In genomic region chr5:61631438-61631941, GRCh38 we compare ENCODE assay signal across 10 cellular contexts.
A peak's percentile ranks its signal among the peaks of the same experiment; 100 is the strongest.
DNase-seq lines count a peak whose midpoint lies in the region; ATAC-seq and TF ChIP-seq lines count a peak whose summit lies in the region.
"Had no signal": no experiment of that assay in that cellular context is flagged by ENCODE, and none has a peak within 500 bp of the region (broad histone marks: within the 10 kb centered on the region; RNA-seq: fewer than 3 reads in every experiment).

No MANE protein-coding gene starts in this region.

- CTCF ChIA-PET in activated CD8-positive, alpha-beta T cell treated with anti-CD3 and anti-CD28 coated beads for 36 hours (lab: Charles Lee): interaction anchor here (0.9 kb wide), 1 partner anchor 27 kb away, joined by 3 read pairs; no protein-coding TSS in a partner anchor

- H3K9me3 Mint-ChIP-seq in activated CD8-positive, alpha-beta T cell treated with anti-CD3 and anti-CD28 coated beads for 36 hours: no peaks in the 10 kb centered on the region

- ATAC-seq in Right ventricle myocardium superior (ENCODE audit: poor library complexity) (peak; percentile 93), HG02571 (IDR thresholded peaks at IDR 0.05; ENCODE audit: unreplicated experiment) (no peak)
- ATAC-seq in activated CD8-positive, alpha-beta T cell treated with anti-CD3 and anti-CD28 coated beads for 36 hours: no peak
- ATAC-seq: SK-N-SH treated with all-trans-retinoic acid at 6 μM for 48 hours had no signal

- intact Hi-C loops in Right ventricle myocardium superior (cut with DNase I): no loop called here
- intact Hi-C loops in activated CD8-positive, alpha-beta T cell treated with anti-CD3 and anti-CD28 coated beads for 36 hours (cut with micrococcal nuclease): no loop called here

- H3K27ac Mint-ChIP-seq in activated CD8-positive, alpha-beta T cell treated with anti-CD3 and anti-CD28 coated beads for 36 hours: no peak overlapping the region

- H3K27me3 Mint-ChIP-seq in activated CD8-positive, alpha-beta T cell treated with anti-CD3 and anti-CD28 coated beads for 36 hours: peaks cover 32% of the 10 kb centered on the region

- H3K4me3 Mint-ChIP-seq in activated CD8-positive, alpha-beta T cell treated with anti-CD3 and anti-CD28 coated beads for 36 hours: no peak overlapping the region

- TF ChIP-seq CTCF in activated CD8-positive, alpha-beta T cell treated with anti-CD3 and anti-CD28 coated beads for 36 hours (IDR thresholded peaks at IDR 0.05): no peak

- POLR2A ChIA-PET in activated CD8-positive, alpha-beta T cell treated with anti-CD3 and anti-CD28 coated beads for 36 hours (lab: Charles Lee): interaction anchor here (1.1 kb wide), 1 partner anchor 319 kb away, joined by 3 read pairs; no protein-coding TSS in a partner anchor

- no peaks in the 10 kb centered on the region for H3K36me3 Mint-ChIP-seq in activated CD8-positive, alpha-beta T cell treated with anti-CD3 and anti-CD28 coated beads for 36 hours (ENCODE audit: low read depth)

- DNase-seq in AG20443 (ENCODE audit: low spot score): peak; percentile 31
- peak in 57 of 58 donors; percentile 35 to 93 (median 79) for DNase-seq in anterior cingulate cortex (lab: John Stamatoyannopoulos, UW)
- peak; percentile 87 for DNase-seq in Right ventricle myocardium superior
- peak; percentile 63 for DNase-seq in occipital lobe (lab: John Stamatoyannopoulos, UW)
- no peak for DNase-seq in activated CD8-positive, alpha-beta T cell treated with anti-CD3 and anti-CD28 coated beads for 36 hours
- no peak for DNase-seq in GDM1 (lab: John Stamatoyannopoulos, UW)
- DNase-seq in activated CD4-positive, alpha-beta T cell treated with anti-CD3 and anti-CD28 coated beads, Interleukin-2, amount 50 U/mL, for 1 hour: no peak
- DNase-seq: NCI-H1694 treated with DMSO at 0.1 percent for 48 hours had no signal

- H3K4me1 Mint-ChIP-seq in activated CD8-positive, alpha-beta T cell treated with anti-CD3 and anti-CD28 coated beads for 36 hours (ENCODE audit: low read depth): peaks cover 7% of the 10 kb centered on the region

Comparison
In these comparisons a context has a peak if more than half of its experiments do, and no peak if none do; other contexts are left out.
1. DNase-seq: peak in AG20443 (single experiment), anterior cingulate cortex (57 of 58), Right ventricle myocardium superior (single experiment) and occipital lobe (single experiment); none in activated CD8-positive, alpha-beta T cell treated with anti-CD3 and anti-CD28 coated beads for 36 hours (single experiment), GDM1 (single experiment) and activated CD4-positive, alpha-beta T cell treated with anti-CD3 and anti-CD28 coated beads, Interleukin-2, amount 50 U/mL, for 1 hour (single experiment).